Comparison of ENCODE assay signal across 13 cellular contexts in the genomic region with DNA sequence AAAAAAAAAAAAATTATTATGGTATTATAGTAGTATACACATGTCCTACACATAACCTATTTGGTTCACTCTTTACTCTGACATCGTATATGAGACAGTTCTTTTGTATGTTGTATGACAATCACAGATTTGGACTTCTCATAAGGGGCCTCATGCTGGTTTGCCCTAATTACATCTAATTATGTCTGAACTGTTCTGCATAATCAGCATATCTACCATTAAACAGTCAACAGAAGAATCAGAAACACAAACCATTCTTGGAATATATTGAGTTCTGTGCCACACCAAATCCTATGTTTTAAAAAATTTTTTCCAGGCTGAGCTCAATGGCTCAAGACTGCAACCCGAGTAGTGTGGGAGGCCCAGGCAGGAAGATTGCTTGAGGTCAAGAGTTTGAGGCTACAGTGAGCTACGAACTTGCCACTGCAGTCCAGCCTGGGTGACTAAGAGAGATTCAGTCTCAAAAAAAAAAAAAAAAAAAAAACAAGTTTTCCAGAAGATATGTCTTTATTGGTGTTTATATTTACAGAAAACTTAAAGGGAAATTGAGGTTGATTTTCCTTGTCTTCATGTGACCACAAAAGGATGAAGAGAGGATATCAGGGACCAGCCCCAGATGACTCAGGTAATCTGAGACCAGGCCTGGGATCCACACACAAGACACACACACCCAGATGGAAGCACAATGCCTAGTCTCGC. TPM values are rescaled to one million over a fixed set of nuclear protein-coding genes. Genes with fewer than 3 reads are reported as not detected.
A peak's percentile ranks its signal among the peaks of the same experiment; 100 is the strongest.
DNase-seq lines count a peak whose midpoint lies in the region; ATAC-seq and TF ChIP-seq lines count a peak whose summit lies in the region.
"Had no signal": no experiment of that assay in that cellular context is flagged by ENCODE, and none has a peak within 500 bp of the region (broad histone marks: within the 10 kb centered on the region; RNA-seq: fewer than 3 reads in every experiment).

No MANE protein-coding gene starts in this region.

- TF ChIP-seq CTCF in WTC11 (IDR thresholded peaks at IDR 0.05) (no peak), mesothelial cell of epicardium (IDR thresholded peaks at IDR 0.05; ENCODE audit: unreplicated experiment) (no peak), type B pancreatic cell (conservative IDR thresholded peaks at IDR 0.05) (no peak)

- no peak overlapping the region for H3K27ac Mint-ChIP-seq in stimulated activated naive CD8-positive, alpha-beta T cell treated with anti-CD3 and anti-CD28 coated beads, Interleukin-15, amount 100 ng/mL, for 72 hours
- H3K27ac Mint-ChIP-seq in WTC11 (no peak overlapping the region), mesothelial cell of epicardium (peak overlapping the region; percentile 37), type B pancreatic cell (peak overlapping the region; percentile 77)

- H3K36me3 Mint-ChIP-seq in WTC11 (no peaks in the 10 kb centered on the region), mesothelial cell of epicardium (peaks cover 7% of the 10 kb centered on the region), type B pancreatic cell (peaks cover 4% of the 10 kb centered on the region)

- CTCF ChIA-PET in WTC11 (lab: Charles Lee): interaction anchor here (0.9 to 1.9 kb wide), 3 partner anchors 17 to 142 kb away, joined by 4 to 7 read pairs (median 4); no protein-coding TSS in a partner anchor

- peaks cover 29% of the 10 kb centered on the region for H3K4me1 Mint-ChIP-seq in stimulated activated naive CD8-positive, alpha-beta T cell treated with anti-CD3 and anti-CD28 coated beads, Interleukin-15, amount 100 ng/mL, for 72 hours
- H3K4me1 Mint-ChIP-seq in WTC11 (peaks cover 18% of the 10 kb centered on the region), mesothelial cell of epicardium (peaks cover 31% of the 10 kb centered on the region), type B pancreatic cell (ENCODE audit: unreplicated experiment) (peaks cover 17% of the 10 kb centered on the region)

- no peak for ATAC-seq in stimulated activated naive CD8-positive, alpha-beta T cell treated with anti-CD3 and anti-CD28 coated beads, Interleukin-15, amount 100 ng/mL, for 72 hours
- ATAC-seq in stimulated activated naive CD8-positive, alpha-beta T cell treated with anti-CD3 and anti-CD28 coated beads, Interleukin-15, Interleukin-2, amounts not matched to agents 100 U/mL and 50 U/mL, for 24 hours: no peak
- ATAC-seq in WTC11: no peak
- ATAC-seq: left lung had no signal

- peak overlapping the region; percentile 4 to 59 for H3K4me3 Mint-ChIP-seq in stimulated activated naive CD8-positive, alpha-beta T cell treated with anti-CD3 and anti-CD28 coated beads, Interleukin-15, amount 100 ng/mL, for 72 hours
- H3K4me3 Mint-ChIP-seq in WTC11 (peak overlapping the region; percentile 46), mesothelial cell of epicardium (peak overlapping the region; percentile 48), type B pancreatic cell (peak overlapping the region; percentile 81)

- no peak for DNase-seq in stimulated activated naive CD8-positive, alpha-beta T cell treated with anti-CD3 and anti-CD28 coated beads, Interleukin-15, amount 100 ng/mL, for 72 hours
- DNase-seq in stimulated activated naive CD8-positive, alpha-beta T cell treated with anti-CD3 and anti-CD28 coated beads, Interleukin-15, Interleukin-2, amounts not matched to agents 100 U/mL and 50 U/mL, for 24 hours: no peak
- DNase-seq in WTC11 (ENCODE audit: low spot score) (no peak), mesothelial cell of epicardium (ENCODE audit: low spot score in 2 of 2, unreplicated experiment in 2 of 2) (no peak), type B pancreatic cell (ENCODE audit: extremely low spot score, unreplicated experiment) (no peak), GOT3 (lab: John Stamatoyannopoulos, UW) (no peak), NCI-H1417 (lab: John Stamatoyannopoulos, UW) (no peak)
- no peak for DNase-seq in stimulated activated CD4-positive, alpha-beta T cell treated with anti-CD3 and anti-CD28 coated beads, Interleukin-15, amount 100 ng/mL, for 24 hours
- DNase-seq: effector CD8-positive, alpha-beta T cell; left lung; NCI-H1436 had no signal

- H3K27me3 Mint-ChIP-seq in stimulated activated naive CD8-positive, alpha-beta T cell treated with anti-CD3 and anti-CD28 coated beads, Interleukin-15, amount 100 ng/mL, for 72 hours: peaks cover 4% of the 10 kb centered on the region
- H3K27me3 Mint-ChIP-seq in WTC11 (ENCODE audit: low read depth) (no peaks in the 10 kb centered on the region; the same call in 1 of the 2 replicates), mesothelial cell of epicardium (ENCODE audit: low read depth) (peaks cover 24% of the 10 kb centered on the region), type B pancreatic cell (peaks cover 8% of the 10 kb centered on the region)

- POLR2A ChIA-PET in WTC11 (lab: Charles Lee): no interaction called here

- H3K9me3 Mint-ChIP-seq in stimulated activated naive CD8-positive, alpha-beta T cell treated with anti-CD3 and anti-CD28 coated beads, Interleukin-15, amount 100 ng/mL, for 72 hours: peaks cover 5 to 7% of the 10 kb centered on the region in 2 donors
- H3K9me3 Mint-ChIP-seq in WTC11: peaks cover 3% of the 10 kb centered on the region
- H3K9me3 Mint-ChIP-seq in mesothelial cell of epicardium: peaks cover 4% of the 10 kb centered on the region
- H3K9me3 Mint-ChIP-seq in type B pancreatic cell: peaks cover 4% of the 10 kb centered on the region

TF ChIP-seq in WTC11, 78 proteins besides CTCF, POLR2A, EP300 and RAD21:
- TF ChIP-seq, protein P1, sequence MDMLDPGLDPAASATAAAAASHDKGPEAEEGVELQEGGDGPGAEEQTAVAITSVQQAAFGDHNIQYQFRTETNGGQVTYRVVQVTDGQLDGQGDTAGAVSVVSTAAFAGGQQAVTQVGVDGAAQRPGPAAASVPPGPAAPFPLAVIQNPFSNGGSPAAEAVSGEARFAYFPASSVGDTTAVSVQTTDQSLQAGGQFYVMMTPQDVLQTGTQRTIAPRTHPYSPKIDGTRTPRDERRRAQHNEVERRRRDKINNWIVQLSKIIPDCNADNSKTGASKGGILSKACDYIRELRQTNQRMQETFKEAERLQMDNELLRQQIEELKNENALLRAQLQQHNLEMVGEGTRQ (CRISPR knock-in tag; IDR thresholded peaks at IDR 0.05): no peak
- TF ChIP-seq NFE2L1 (CRISPR knock-in tag; IDR thresholded peaks at IDR 0.05) (no peak), ZNF423 (CRISPR knock-in tag; IDR thresholded peaks at IDR 0.05) (no peak), FOXP1 (CRISPR knock-in tag; IDR thresholded peaks at IDR 0.05; ENCODE audit: borderline replicate concordance) (no peak), E2F4 (CRISPR knock-in tag; IDR thresholded peaks at IDR 0.05; ENCODE audit: borderline replicate concordance, low read depth) (no peak), ELF4 (CRISPR knock-in tag; IDR thresholded peaks at IDR 0.05; ENCODE audit: low read depth) (no peak), KAT7 (CRISPR knock-in tag; IDR thresholded peaks at IDR 0.05; ENCODE audit: borderline replicate concordance) (no peak), GABPB1 (CRISPR knock-in tag; IDR thresholded peaks at IDR 0.05) (no peak), E2F5 (CRISPR knock-in tag; IDR thresholded peaks at IDR 0.05) (no peak), SOX15 (CRISPR knock-in tag; IDR thresholded peaks at IDR 0.05) (no peak), ZNF219 (CRISPR knock-in tag; IDR thresholded peaks at IDR 0.05; ENCODE audit: borderline replicate concordance) (no peak)
- TF ChIP-seq, protein P2, sequence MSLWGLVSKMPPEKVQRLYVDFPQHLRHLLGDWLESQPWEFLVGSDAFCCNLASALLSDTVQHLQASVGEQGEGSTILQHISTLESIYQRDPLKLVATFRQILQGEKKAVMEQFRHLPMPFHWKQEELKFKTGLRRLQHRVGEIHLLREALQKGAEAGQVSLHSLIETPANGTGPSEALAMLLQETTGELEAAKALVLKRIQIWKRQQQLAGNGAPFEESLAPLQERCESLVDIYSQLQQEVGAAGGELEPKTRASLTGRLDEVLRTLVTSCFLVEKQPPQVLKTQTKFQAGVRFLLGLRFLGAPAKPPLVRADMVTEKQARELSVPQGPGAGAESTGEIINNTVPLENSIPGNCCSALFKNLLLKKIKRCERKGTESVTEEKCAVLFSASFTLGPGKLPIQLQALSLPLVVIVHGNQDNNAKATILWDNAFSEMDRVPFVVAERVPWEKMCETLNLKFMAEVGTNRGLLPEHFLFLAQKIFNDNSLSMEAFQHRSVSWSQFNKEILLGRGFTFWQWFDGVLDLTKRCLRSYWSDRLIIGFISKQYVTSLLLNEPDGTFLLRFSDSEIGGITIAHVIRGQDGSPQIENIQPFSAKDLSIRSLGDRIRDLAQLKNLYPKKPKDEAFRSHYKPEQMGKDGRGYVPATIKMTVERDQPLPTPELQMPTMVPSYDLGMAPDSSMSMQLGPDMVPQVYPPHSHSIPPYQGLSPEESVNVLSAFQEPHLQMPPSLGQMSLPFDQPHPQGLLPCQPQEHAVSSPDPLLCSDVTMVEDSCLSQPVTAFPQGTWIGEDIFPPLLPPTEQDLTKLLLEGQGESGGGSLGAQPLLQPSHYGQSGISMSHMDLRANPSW (CRISPR knock-in tag; conservative IDR thresholded peaks at IDR 0.05; ENCODE audit: low read depth): no peak
- TF ChIP-seq, protein P3, sequence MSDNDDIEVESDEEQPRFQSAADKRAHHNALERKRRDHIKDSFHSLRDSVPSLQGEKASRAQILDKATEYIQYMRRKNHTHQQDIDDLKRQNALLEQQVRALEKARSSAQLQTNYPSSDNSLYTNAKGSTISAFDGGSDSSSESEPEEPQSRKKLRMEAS (CRISPR knock-in tag; IDR thresholded peaks at IDR 0.05): no peak

RNA-seq across cellular contexts. Expression of gene TRIM61, which starts 22.2 kb away (rescaled TPM):
- total RNA-seq in WTC11 (2021): 2.8 to 3.0 TPM (median 2.8 TPM) in 3 replicates
- total RNA-seq in mesothelial cell of epicardium: 1.6 to 2.4 TPM (median 2.2 TPM) in 3 replicates
- 2.1 and 2.6 TPM in 2 replicates for total RNA-seq in type B pancreatic cell (ENCODE audit: low replicate concordance)
- total RNA-seq: NCI-H460, SJSA1 had no signal

Comparison
In these comparisons a context has a peak if more than half of its experiments do, and no peak if none do; other contexts are left out.
1. H3K27ac Mint-ChIP-seq: peak in mesothelial cell of epicardium (single experiment) and type B pancreatic cell (single experiment); none in stimulated activated naive CD8-positive, alpha-beta T cell treated with anti-CD3 and anti-CD28 coated beads, Interleukin-15, amount 100 ng/mL, for 72 hours (0 of 2) and WTC11 (single experiment).
2. Peak in every context shown above with its lines, with median percentiles within 50 percentile points of each other: H3K4me3 Mint-ChIP-seq.